Comparison of ENCODE assay signal across 1 cellular context in the genomic region with DNA sequence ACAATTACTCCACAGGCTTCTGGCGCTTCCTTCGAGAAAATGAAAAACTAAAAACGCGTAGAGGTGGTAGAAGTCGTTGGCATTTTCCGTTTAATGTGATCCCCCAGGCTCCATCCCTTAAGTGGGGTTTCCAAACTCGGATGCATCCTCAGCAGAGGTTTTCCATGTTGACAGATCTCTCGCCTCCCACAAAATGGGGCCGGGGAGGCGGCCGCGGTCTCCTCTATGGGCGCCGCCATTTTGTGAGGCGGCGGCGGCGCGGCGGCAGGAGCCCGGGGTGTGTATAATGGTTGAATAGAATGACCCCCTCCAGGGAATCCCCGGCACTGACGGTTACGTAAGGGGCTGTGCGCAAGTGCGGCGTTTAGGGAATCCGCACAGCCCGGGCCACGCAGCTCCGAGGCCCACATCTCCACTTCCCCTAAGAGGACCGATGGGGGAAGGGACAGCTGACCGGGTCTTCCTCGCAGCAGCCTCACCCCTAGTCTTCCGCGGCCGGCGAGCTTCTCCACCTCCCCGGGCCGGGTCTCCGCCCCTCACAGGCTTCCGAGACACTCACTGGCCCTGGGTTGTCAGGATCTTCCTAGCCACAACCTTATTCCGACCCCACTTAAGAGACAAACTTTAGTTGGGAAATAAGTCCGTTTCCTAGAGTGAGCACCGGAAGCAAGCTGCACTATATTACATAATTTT.
TF ChIP-seq lines count a peak whose summit lies in the region.

No MANE protein-coding gene starts in this region.

TF ChIP-seq in WTC11, 78 proteins besides CTCF, POLR2A, EP300 and RAD21 (continued from another document):
- TF ChIP-seq, protein P1, sequence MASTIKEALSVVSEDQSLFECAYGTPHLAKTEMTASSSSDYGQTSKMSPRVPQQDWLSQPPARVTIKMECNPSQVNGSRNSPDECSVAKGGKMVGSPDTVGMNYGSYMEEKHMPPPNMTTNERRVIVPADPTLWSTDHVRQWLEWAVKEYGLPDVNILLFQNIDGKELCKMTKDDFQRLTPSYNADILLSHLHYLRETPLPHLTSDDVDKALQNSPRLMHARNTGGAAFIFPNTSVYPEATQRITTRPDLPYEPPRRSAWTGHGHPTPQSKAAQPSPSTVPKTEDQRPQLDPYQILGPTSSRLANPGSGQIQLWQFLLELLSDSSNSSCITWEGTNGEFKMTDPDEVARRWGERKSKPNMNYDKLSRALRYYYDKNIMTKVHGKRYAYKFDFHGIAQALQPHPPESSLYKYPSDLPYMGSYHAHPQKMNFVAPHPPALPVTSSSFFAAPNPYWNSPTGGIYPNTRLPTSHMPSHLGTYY (CRISPR knock-in tag; IDR thresholded peaks at IDR 0.05): no peak
- TF ChIP-seq EMX1 (CRISPR knock-in tag; IDR thresholded peaks at IDR 0.05) (no peak), TP53 (CRISPR knock-in tag; IDR thresholded peaks at IDR 0.05) (no peak), TEAD1 (CRISPR knock-in tag; IDR thresholded peaks at IDR 0.05) (peak; percentile 76), SOX15 (CRISPR knock-in tag; IDR thresholded peaks at IDR 0.05) (no peak), PRRX2 (CRISPR knock-in tag; IDR thresholded peaks at IDR 0.05) (no peak), OVOL2 (CRISPR knock-in tag; IDR thresholded peaks at IDR 0.05; ENCODE audit: borderline replicate concordance) (no peak), ZBTB21 (CRISPR knock-in tag; IDR thresholded peaks at IDR 0.05; ENCODE audit: borderline replicate concordance) (no peak), CBFB (CRISPR knock-in tag; IDR thresholded peaks at IDR 0.05; ENCODE audit: low read depth) (0 out of 2 replicates have a peak, but pooled peaks have one; percentile 28), ZNF232 (CRISPR knock-in tag; IDR thresholded peaks at IDR 0.05) (no peak), FOXK1 (CRISPR knock-in tag; IDR thresholded peaks at IDR 0.05) (peak; percentile 74; the same call in 1 of the 2 replicates), ZNF423 (CRISPR knock-in tag; IDR thresholded peaks at IDR 0.05) (peak; percentile 48; the same call in 1 of the 2 replicates), NFATC4 (CRISPR knock-in tag; IDR thresholded peaks at IDR 0.05) (no peak), TCF7 (CRISPR knock-in tag; IDR thresholded peaks at IDR 0.05; ENCODE audit: low read depth) (0 out of 2 replicates have a peak, but pooled peaks have one; percentile 5), FOXP1 (CRISPR knock-in tag; IDR thresholded peaks at IDR 0.05; ENCODE audit: borderline replicate concordance) (0 out of 2 replicates have a peak, but pooled peaks have one; percentile 65), HMGA2 (CRISPR knock-in tag; IDR thresholded peaks at IDR 0.05) (no peak), RELA (CRISPR knock-in tag; IDR thresholded peaks at IDR 0.05; ENCODE audit: borderline replicate concordance) (no peak)
- TF ChIP-seq, protein P2, sequence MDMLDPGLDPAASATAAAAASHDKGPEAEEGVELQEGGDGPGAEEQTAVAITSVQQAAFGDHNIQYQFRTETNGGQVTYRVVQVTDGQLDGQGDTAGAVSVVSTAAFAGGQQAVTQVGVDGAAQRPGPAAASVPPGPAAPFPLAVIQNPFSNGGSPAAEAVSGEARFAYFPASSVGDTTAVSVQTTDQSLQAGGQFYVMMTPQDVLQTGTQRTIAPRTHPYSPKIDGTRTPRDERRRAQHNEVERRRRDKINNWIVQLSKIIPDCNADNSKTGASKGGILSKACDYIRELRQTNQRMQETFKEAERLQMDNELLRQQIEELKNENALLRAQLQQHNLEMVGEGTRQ (CRISPR knock-in tag; IDR thresholded peaks at IDR 0.05): peak; percentile 56
- TF ChIP-seq, protein P3, sequence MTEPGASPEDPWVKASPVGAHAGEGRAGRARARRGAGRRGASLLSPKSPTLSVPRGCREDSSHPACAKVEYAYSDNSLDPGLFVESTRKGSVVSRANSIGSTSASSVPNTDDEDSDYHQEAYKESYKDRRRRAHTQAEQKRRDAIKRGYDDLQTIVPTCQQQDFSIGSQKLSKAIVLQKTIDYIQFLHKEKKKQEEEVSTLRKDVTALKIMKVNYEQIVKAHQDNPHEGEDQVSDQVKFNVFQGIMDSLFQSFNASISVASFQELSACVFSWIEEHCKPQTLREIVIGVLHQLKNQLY (CRISPR knock-in tag; IDR thresholded peaks at IDR 0.05): no peak
- TF ChIP-seq, protein P4, sequence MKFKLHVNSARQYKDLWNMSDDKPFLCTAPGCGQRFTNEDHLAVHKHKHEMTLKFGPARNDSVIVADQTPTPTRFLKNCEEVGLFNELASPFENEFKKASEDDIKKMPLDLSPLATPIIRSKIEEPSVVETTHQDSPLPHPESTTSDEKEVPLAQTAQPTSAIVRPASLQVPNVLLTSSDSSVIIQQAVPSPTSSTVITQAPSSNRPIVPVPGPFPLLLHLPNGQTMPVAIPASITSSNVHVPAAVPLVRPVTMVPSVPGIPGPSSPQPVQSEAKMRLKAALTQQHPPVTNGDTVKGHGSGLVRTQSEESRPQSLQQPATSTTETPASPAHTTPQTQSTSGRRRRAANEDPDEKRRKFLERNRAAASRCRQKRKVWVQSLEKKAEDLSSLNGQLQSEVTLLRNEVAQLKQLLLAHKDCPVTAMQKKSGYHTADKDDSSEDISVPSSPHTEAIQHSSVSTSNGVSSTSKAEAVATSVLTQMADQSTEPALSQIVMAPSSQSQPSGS (CRISPR knock-in tag; IDR thresholded peaks at IDR 0.05; ENCODE audit: borderline replicate concordance, low read depth): no peak
- TF ChIP-seq, protein P5, sequence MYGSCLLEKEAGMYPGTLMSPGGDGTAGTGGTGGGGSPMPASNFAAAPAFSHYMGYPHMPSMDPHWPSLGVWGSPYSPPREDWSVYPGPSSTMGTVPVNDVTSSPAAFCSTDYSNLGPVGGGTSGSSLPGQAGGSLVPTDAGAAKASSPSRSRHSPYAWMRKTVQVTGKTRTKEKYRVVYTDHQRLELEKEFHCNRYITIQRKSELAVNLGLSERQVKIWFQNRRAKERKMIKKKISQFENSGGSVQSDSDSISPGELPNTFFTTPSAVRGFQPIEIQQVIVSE (CRISPR knock-in tag; IDR thresholded peaks at IDR 0.05; ENCODE audit: borderline replicate concordance): no peak
- TF ChIP-seq, protein P6, sequence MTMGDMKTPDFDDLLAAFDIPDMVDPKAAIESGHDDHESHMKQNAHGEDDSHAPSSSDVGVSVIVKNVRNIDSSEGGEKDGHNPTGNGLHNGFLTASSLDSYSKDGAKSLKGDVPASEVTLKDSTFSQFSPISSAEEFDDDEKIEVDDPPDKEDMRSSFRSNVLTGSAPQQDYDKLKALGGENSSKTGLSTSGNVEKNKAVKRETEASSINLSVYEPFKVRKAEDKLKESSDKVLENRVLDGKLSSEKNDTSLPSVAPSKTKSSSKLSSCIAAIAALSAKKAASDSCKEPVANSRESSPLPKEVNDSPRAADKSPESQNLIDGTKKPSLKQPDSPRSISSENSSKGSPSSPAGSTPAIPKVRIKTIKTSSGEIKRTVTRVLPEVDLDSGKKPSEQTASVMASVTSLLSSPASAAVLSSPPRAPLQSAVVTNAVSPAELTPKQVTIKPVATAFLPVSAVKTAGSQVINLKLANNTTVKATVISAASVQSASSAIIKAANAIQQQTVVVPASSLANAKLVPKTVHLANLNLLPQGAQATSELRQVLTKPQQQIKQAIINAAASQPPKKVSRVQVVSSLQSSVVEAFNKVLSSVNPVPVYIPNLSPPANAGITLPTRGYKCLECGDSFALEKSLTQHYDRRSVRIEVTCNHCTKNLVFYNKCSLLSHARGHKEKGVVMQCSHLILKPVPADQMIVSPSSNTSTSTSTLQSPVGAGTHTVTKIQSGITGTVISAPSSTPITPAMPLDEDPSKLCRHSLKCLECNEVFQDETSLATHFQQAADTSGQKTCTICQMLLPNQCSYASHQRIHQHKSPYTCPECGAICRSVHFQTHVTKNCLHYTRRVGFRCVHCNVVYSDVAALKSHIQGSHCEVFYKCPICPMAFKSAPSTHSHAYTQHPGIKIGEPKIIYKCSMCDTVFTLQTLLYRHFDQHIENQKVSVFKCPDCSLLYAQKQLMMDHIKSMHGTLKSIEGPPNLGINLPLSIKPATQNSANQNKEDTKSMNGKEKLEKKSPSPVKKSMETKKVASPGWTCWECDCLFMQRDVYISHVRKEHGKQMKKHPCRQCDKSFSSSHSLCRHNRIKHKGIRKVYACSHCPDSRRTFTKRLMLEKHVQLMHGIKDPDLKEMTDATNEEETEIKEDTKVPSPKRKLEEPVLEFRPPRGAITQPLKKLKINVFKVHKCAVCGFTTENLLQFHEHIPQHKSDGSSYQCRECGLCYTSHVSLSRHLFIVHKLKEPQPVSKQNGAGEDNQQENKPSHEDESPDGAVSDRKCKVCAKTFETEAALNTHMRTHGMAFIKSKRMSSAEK (CRISPR knock-in tag; IDR thresholded peaks at IDR 0.05; ENCODE audit: borderline replicate concordance): no peak
- TF ChIP-seq, protein P7, sequence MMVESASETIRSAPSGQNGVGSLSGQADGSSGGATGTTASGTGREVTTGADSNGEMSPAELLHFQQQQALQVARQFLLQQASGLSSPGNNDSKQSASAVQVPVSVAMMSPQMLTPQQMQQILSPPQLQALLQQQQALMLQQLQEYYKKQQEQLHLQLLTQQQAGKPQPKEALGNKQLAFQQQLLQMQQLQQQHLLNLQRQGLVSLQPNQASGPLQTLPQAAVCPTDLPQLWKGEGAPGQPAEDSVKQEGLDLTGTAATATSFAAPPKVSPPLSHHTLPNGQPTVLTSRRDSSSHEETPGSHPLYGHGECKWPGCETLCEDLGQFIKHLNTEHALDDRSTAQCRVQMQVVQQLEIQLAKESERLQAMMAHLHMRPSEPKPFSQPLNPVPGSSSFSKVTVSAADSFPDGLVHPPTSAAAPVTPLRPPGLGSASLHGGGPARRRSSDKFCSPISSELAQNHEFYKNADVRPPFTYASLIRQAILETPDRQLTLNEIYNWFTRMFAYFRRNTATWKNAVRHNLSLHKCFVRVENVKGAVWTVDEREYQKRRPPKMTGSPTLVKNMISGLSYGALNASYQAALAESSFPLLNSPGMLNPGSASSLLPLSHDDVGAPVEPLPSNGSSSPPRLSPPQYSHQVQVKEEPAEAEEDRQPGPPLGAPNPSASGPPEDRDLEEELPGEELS (CRISPR knock-in tag; IDR thresholded peaks at IDR 0.05): peak; percentile 45; the same call in 1 of the 2 replicates
- TF ChIP-seq, protein P8, sequence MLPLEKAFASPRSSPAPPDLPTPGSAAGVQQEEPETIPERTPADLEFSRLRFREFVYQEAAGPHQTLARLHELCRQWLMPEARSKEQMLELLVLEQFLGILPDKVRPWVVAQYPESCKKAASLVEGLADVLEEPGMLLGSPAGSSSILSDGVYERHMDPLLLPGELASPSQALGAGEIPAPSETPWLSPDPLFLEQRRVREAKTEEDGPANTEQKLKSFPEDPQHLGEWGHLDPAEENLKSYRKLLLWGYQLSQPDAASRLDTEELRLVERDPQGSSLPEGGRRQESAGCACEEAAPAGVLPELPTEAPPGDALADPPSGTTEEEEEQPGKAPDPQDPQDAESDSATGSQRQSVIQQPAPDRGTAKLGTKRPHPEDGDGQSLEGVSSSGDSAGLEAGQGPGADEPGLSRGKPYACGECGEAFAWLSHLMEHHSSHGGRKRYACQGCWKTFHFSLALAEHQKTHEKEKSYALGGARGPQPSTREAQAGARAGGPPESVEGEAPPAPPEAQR (CRISPR knock-in tag; IDR thresholded peaks at IDR 0.05): no peak
- TF ChIP-seq, protein P9, sequence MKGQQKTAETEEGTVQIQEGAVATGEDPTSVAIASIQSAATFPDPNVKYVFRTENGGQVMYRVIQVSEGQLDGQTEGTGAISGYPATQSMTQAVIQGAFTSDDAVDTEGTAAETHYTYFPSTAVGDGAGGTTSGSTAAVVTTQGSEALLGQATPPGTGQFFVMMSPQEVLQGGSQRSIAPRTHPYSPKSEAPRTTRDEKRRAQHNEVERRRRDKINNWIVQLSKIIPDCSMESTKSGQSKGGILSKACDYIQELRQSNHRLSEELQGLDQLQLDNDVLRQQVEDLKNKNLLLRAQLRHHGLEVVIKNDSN (CRISPR knock-in tag; IDR thresholded peaks at IDR 0.05): peak; percentile 55; the same call in 1 of the 2 replicates
- TF ChIP-seq, protein P10, sequence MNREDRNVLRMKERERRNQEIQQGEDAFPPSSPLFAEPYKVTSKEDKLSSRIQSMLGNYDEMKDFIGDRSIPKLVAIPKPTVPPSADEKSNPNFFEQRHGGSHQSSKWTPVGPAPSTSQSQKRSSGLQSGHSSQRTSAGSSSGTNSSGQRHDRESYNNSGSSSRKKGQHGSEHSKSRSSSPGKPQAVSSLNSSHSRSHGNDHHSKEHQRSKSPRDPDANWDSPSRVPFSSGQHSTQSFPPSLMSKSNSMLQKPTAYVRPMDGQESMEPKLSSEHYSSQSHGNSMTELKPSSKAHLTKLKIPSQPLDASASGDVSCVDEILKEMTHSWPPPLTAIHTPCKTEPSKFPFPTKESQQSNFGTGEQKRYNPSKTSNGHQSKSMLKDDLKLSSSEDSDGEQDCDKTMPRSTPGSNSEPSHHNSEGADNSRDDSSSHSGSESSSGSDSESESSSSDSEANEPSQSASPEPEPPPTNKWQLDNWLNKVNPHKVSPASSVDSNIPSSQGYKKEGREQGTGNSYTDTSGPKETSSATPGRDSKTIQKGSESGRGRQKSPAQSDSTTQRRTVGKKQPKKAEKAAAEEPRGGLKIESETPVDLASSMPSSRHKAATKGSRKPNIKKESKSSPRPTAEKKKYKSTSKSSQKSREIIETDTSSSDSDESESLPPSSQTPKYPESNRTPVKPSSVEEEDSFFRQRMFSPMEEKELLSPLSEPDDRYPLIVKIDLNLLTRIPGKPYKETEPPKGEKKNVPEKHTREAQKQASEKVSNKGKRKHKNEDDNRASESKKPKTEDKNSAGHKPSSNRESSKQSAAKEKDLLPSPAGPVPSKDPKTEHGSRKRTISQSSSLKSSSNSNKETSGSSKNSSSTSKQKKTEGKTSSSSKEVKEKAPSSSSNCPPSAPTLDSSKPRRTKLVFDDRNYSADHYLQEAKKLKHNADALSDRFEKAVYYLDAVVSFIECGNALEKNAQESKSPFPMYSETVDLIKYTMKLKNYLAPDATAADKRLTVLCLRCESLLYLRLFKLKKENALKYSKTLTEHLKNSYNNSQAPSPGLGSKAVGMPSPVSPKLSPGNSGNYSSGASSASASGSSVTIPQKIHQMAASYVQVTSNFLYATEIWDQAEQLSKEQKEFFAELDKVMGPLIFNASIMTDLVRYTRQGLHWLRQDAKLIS (CRISPR knock-in tag; IDR thresholded peaks at IDR 0.05; ENCODE audit: borderline replicate concordance): no peak
